In genomic region chr6:169212436-169212835, GRCh38 we compare ENCODE assay signal across 8 cellular contexts. TPM values are rescaled to one million over a fixed set of nuclear protein-coding genes. Genes with fewer than 3 reads are reported as not detected.
DNase-seq lines count a peak whose midpoint lies in the region; ATAC-seq and TF ChIP-seq lines count a peak whose summit lies in the region.

No MANE protein-coding gene starts in this region.

- TF ChIP-seq CTCF in HFF-Myc (IDR thresholded peaks at IDR 0.05; ENCODE audit: low read depth, low read length, missing control alignments), result no peak
- TF ChIP-seq CTCF in OCI-LY3 (IDR thresholded peaks at IDR 0.05; ENCODE audit: low read depth, low read length), result no peak
- TF ChIP-seq CTCF in dorsolateral prefrontal cortex (IDR thresholded peaks at IDR 0.05 in 54 of 56, conservative IDR thresholded peaks at IDR 0.05 in 2 of 56; ENCODE audit: low read depth in 1 of 56, partially characterized antibody in 56 of 56), result no peak
- TF ChIP-seq CTCF in ovary (IDR thresholded peaks at IDR 0.05), result no peak

- H3K4me3 ChIP-seq in HFF-Myc (replicated peaks; ENCODE audit: low read depth, low read length) (no peak overlapping the region), OCI-LY3 (ENCODE audit: low read length) (peak overlapping the region; percentile 69), dorsolateral prefrontal cortex (peak overlapping the region in 58 of 59 donors; percentile 29 to 69 (median 50)), ovary (peak overlapping the region; percentile 1)

- H3K36me3 ChIP-seq in OCI-LY3 (replicated peaks; ENCODE audit: low read depth, low read length), result no peaks in the 10 kb centered on the region
- no peaks in the 10 kb centered on the region for H3K36me3 ChIP-seq in ovary

- intact Hi-C loops in dorsolateral prefrontal cortex (cut with DNase I), result loop anchor here (5.0 kb wide), 3 partner anchors 35 to 115 kb away; partner anchors contain the start of gene THBS2 (in 1 of the 2)
- intact Hi-C loops in ovary (cut with DNase I), result no loop called here

- no peak for ATAC-seq in HG03378 (IDR thresholded peaks at IDR 0.05; ENCODE audit: unreplicated experiment)
- no peak for ATAC-seq in HG03025 (IDR thresholded peaks at IDR 0.05; ENCODE audit: low FRiP score, unreplicated experiment)

- H3K27me3 ChIP-seq in OCI-LY3 (ENCODE audit: low read depth, low read length) (no peaks in the 10 kb centered on the region), dorsolateral prefrontal cortex (peaks cover 0 to 3% (median 0%) of the 10 kb centered on the region in 45 donors), ovary (no peaks in the 10 kb centered on the region)

- H2AFZ ChIP-seq in OCI-LY3 (ENCODE audit: low read depth, low read length), result 0 out of 2 replicates have a peak overlapping the region, but pooled peaks have one; percentile 42

- no peaks in the 10 kb centered on the region for H3K79me2 ChIP-seq in OCI-LY3 (ENCODE audit: low read length)

- no peak for TF ChIP-seq EP300 in ovary (IDR thresholded peaks at IDR 0.05)

- H3K4me2 ChIP-seq in OCI-LY3 (ENCODE audit: low read length), result peak overlapping the region; percentile 42; the same call in 1 of the 2 replicates

- 69 to 78% (median 73%) methylated on average over 5 of the region's 5 CpGs for WGBS in ovary, 3 donors

- H3K9me3 ChIP-seq in OCI-LY3 (ENCODE audit: insufficient read depth, low read length), result no peaks in the 10 kb centered on the region
- no peaks in the 10 kb centered on the region for H3K9me3 ChIP-seq in ovary

- no peaks in the 10 kb centered on the region for H4K20me1 ChIP-seq in OCI-LY3 (ENCODE audit: insufficient read depth, low read length)

- DNase-seq in HFF-Myc (ENCODE audit: extremely low read depth, low read depth) (peak; percentile 21), dorsolateral prefrontal cortex (no peak), ovary (no peak), NCI-H510A (lab: John Stamatoyannopoulos, UW) (no peak), middle frontal gyrus (ENCODE audit: extremely low spot score, low spot score) (no peak)

- TF ChIP-seq POLR2A in ovary (IDR thresholded peaks at IDR 0.05), result no peak

- H3K9ac ChIP-seq in OCI-LY3 (ENCODE audit: low read length), result peak overlapping the region; percentile 40; the same call in 1 of the 2 replicates

- H3K27ac ChIP-seq in OCI-LY3 (ENCODE audit: low read length), result no peak overlapping the region
- peak overlapping the region in 51 of 59 donors; percentile 47 to 96 (median 90) for H3K27ac ChIP-seq in dorsolateral prefrontal cortex
- H3K27ac ChIP-seq in ovary, result no peak overlapping the region

- H3K4me1 ChIP-seq in OCI-LY3 (ENCODE audit: low read length) (peaks cover 8% of the 10 kb centered on the region; the same call in 1 of the 2 replicates), ovary (ENCODE audit: insufficient read depth) (peaks cover 15% of the 10 kb centered on the region)

RNA-seq across cellular contexts. Expression of gene THBS2, which starts 41.2 kb away (rescaled TPM):
- total RNA-seq in dorsolateral prefrontal cortex (10 to 100 TPM in 119 of 120 experiments, 1 to 10 TPM in 1; 9.6 to 96.0 (median 23.8) TPM), ovary (100 to 1,000 TPM in 1 of 7 donors, 10 to 100 TPM in 6; 38.0 to 151 (median 72.8) TPM)
- polyA plus RNA-seq in ovary, result 10 to 100 TPM; 26.5 to 65.3 TPM

Comparison
In these comparisons a context has a peak if more than half of its experiments do, and no peak if none do; other contexts are left out.
1. H3K27ac ChIP-seq: peak in dorsolateral prefrontal cortex (51 of 59); none in OCI-LY3 (single experiment) and ovary (0 of 2).
2. intact Hi-C loops: an anchor here in dorsolateral prefrontal cortex (5.0 kb wide); none called in ovary.